In genomic region chr15:43872416-43873020, GRCh38 we compare ENCODE assay signal across 1 cellular context.
TF ChIP-seq lines count a peak whose summit lies in the region.

No MANE protein-coding gene starts in this region.

TF ChIP-seq in GM23338, 12 proteins besides CTCF, POLR2A, EP300 and RAD21 (continued from another document):
- TF ChIP-seq REST (IDR thresholded peaks at IDR 0.05; ENCODE audit: unreplicated experiment) (no peak), ZNF462 (CRISPR knock-in tag; IDR thresholded peaks at IDR 0.05) (no peak), ZNF331 (CRISPR knock-in tag; IDR thresholded peaks at IDR 0.05; ENCODE audit: low read depth) (no peak), ZNF114 (CRISPR knock-in tag; IDR thresholded peaks at IDR 0.05) (no peak)
